In the genomic region with DNA sequence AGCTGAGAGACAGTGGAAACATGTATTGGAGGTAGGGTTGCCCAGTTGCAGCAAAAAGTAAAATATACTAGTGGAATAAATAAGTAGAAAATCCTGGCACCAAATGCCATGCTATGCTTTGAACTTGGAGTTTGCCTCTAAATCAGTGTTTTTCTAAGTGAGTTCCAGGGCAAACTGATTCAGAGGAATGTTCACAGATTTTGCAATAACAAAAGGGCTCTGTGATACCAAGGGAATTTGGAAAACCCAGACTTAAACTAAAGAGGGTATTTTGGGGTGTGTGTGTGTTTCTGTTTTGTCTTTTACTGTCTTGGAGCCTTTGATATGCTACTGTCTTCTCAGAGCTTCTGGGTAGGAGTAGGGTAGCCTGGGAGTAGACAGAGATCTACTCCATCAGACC, we compare ENCODE assay signal across 1 cellular context.
TF ChIP-seq lines count a peak whose summit lies in the region.

No MANE protein-coding gene starts in this region.

TF ChIP-seq in GM23338, 12 proteins besides CTCF, POLR2A, EP300 and RAD21 (continued from another document):
- TF ChIP-seq, protein P1, sequence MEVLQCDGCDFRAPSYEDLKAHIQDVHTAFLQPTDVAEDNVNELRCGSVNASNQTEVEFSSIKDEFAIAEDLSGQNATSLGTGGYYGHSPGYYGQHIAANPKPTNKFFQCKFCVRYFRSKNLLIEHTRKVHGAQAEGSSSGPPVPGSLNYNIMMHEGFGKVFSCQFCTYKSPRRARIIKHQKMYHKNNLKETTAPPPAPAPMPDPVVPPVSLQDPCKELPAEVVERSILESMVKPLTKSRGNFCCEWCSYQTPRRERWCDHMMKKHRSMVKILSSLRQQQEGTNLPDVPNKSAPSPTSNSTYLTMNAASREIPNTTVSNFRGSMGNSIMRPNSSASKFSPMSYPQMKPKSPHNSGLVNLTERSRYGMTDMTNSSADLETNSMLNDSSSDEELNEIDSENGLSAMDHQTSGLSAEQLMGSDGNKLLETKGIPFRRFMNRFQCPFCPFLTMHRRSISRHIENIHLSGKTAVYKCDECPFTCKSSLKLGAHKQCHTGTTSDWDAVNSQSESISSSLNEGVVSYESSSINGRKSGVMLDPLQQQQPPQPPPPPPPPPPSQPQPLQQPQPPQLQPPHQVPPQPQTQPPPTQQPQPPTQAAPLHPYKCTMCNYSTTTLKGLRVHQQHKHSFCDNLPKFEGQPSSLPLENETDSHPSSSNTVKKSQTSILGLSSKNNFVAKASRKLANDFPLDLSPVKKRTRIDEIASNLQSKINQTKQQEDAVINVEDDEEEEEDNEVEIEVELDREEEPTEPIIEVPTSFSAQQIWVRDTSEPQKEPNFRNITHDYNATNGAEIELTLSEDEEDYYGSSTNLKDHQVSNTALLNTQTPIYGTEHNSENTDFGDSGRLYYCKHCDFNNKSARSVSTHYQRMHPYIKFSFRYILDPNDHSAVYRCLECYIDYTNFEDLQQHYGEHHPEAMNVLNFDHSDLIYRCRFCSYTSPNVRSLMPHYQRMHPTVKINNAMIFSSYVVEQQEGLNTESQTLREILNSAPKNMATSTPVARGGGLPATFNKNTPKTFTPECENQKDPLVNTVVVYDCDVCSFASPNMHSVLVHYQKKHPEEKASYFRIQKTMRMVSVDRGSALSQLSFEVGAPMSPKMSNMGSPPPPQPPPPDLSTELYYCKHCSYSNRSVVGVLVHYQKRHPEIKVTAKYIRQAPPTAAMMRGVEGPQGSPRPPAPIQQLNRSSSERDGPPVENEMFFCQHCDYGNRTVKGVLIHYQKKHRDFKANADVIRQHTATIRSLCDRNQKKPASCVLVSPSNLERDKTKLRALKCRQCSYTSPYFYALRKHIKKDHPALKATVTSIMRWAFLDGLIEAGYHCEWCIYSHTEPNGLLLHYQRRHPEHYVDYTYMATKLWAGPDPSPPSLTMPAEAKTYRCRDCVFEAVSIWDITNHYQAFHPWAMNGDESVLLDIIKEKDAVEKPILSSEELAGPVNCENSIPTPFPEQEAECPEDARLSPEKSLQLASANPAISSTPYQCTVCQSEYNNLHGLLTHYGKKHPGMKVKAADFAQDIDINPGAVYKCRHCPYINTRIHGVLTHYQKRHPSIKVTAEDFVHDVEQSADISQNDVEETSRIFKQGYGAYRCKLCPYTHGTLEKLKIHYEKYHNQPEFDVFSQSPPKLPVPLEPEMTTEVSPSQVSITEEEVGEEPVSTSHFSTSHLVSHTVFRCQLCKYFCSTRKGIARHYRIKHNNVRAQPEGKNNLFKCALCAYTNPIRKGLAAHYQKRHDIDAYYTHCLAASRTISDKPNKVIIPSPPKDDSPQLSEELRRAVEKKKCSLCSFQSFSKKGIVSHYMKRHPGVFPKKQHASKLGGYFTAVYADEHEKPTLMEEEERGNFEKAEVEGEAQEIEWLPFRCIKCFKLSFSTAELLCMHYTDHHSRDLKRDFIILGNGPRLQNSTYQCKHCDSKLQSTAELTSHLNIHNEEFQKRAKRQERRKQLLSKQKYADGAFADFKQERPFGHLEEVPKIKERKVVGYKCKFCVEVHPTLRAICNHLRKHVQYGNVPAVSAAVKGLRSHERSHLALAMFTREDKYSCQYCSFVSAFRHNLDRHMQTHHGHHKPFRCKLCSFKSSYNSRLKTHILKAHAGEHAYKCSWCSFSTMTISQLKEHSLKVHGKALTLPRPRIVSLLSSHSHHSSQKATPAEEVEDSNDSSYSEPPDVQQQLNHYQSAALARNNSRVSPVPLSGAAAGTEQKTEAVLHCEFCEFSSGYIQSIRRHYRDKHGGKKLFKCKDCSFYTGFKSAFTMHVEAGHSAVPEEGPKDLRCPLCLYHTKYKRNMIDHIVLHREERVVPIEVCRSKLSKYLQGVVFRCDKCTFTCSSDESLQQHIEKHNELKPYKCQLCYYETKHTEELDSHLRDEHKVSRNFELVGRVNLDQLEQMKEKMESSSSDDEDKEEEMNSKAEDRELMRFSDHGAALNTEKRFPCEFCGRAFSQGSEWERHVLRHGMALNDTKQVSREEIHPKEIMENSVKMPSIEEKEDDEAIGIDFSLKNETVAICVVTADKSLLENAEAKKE (CRISPR knock-in tag; IDR thresholded peaks at IDR 0.05): no peak
- TF ChIP-seq NANOG (IDR thresholded peaks at IDR 0.05; ENCODE audit: borderline replicate concordance) (no peak), EZH2phosphoT487 (IDR thresholded peaks at IDR 0.05; ENCODE audit: unreplicated experiment) (no peak), POLR2AphosphoS5 (IDR thresholded peaks at IDR 0.05; ENCODE audit: low read depth) (no peak)
